7 cellular contexts compared by ENCODE assay signal in the genomic region with DNA sequence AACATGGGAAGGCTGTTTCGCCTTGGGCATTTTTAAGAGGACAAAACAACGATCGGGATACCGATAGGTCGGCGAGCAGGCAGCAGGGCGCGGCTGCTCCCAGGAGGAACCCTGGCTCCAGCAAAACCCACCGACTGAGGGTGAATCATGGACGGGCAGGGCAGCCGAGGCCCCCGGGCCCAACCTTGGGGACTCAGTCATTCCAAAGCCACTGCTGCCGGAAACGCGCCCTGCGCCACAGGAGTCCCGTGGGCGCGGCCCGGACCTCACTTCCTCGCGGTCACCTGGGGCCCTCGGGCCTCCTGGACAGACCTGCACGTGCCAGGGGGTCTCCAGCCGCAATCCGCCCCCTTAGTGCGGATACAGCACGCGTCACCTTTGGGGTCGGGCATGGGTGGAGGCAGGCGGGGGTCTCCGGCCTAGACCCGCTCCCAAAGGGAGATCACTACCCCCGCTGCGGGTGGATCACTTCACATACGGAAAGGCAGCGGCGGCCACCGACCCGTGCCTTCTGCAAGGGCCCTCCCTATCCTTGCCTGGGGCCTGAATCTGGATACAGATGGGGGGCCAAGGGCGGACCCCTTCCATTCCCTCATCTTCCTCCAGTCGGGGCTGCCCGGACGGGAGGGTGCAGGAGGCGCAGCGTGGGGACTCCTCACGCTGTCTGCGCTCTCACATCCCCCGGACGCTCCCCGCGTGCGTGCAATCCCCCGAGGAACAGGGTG. TPM values are rescaled to one million over a fixed set of nuclear protein-coding genes. Genes with fewer than 3 reads are reported as not detected.
DNase-seq lines count a peak whose midpoint lies in the region; ATAC-seq lines count a peak whose summit lies in the region.

No MANE protein-coding gene starts in this region.

- H3K27ac Mint-ChIP-seq in effector memory CD8-positive, alpha-beta T cell, result peak overlapping the region; percentile 90 to 92

- H3K4me3 Mint-ChIP-seq in effector memory CD8-positive, alpha-beta T cell, result peak overlapping the region; percentile 88 to 93

- H3K9me3 Mint-ChIP-seq in effector memory CD8-positive, alpha-beta T cell, result no peaks in the 10 kb centered on the region

- H3K4me1 Mint-ChIP-seq in effector memory CD8-positive, alpha-beta T cell (ENCODE audit: low read depth in 2 of 2), result peaks cover 25 to 26% of the 10 kb centered on the region in 2 donors

- peaks cover 5% of the 10 kb centered on the region for H3K36me3 Mint-ChIP-seq in effector memory CD8-positive, alpha-beta T cell (ENCODE audit: insufficient read depth)

- H3K27me3 Mint-ChIP-seq in effector memory CD8-positive, alpha-beta T cell, result no peaks in the 10 kb centered on the region

- DNase-seq in NCI-H2081 treated with DMSO at 0.1 percent for 48 hours (lab: John Stamatoyannopoulos, UW) (peak; percentile 10), mesenteric fat pad (ENCODE audit: low spot score) (peak; percentile 92)
- DNase-seq in activated CD8-positive, alpha-beta memory T cell treated with anti-CD3 and anti-CD28 coated beads for 24 hours, result peak; percentile 85
- DNase-seq in effector memory CD8-positive, alpha-beta T cell, result peak in 2 of 3 experiments; percentile 11 to 14
- peak; percentile 46 to 57 for DNase-seq in stimulated activated CD8-positive, alpha-beta memory T cell treated with anti-CD3 and anti-CD28 coated beads, Interleukin-2, amount 100 ng/mL, for 48 hours (ENCODE audit: low read depth in 2 of 2)

- ATAC-seq in GM18508 (IDR thresholded peaks at IDR 0.05; ENCODE audit: insufficient read depth, unreplicated experiment) (peak; percentile 3), HG02623 (IDR thresholded peaks at IDR 0.05; ENCODE audit: unreplicated experiment) (peak; percentile 11)
- peak; percentile 32 for ATAC-seq in effector memory CD8-positive, alpha-beta T cell (replicated peaks)

RNA-seq across cellular contexts. Expression of a gene that starts 0.7 kb away (rescaled TPM):
- total RNA-seq in mesenteric fat pad, result 237 TPM

RNA-seq across cellular contexts. Expression of a gene that starts 47.6 kb away (rescaled TPM):
- not detected for total RNA-seq in mesenteric fat pad

Comparison
In these comparisons a context has a peak if more than half of its experiments do, and no peak if none do; other contexts are left out.
1. Peak in every context shown above with its lines: DNase-seq and ATAC-seq.
2. DNase-seq: peak in every context shown above with its lines; median percentile 92 in mesenteric fat pad; 85 in activated CD8-positive, alpha-beta memory T cell treated with anti-CD3 and anti-CD28 coated beads for 24 hours; 52 in stimulated activated CD8-positive, alpha-beta memory T cell treated with anti-CD3 and anti-CD28 coated beads, Interleukin-2, amount 100 ng/mL, for 48 hours; 12 in effector memory CD8-positive, alpha-beta T cell; 10 in NCI-H2081 treated with DMSO at 0.1 percent for 48 hours.